ENCODE assay signal across 24 cellular contexts in genomic region chr5:103295871-103296270, GRCh38.
"Had no signal": no experiment of that assay in that cellular context is flagged by ENCODE, and none has a peak within 500 bp of the region (broad histone marks: within the 10 kb centered on the region; RNA-seq: fewer than 3 reads in every experiment).

No MANE protein-coding gene starts in this region.

- H3K27ac ChIP-seq: epithelial cell of prostate, esophagus squamous epithelium, neural progenitor cell, pancreas, spleen, thoracic aorta, transverse colon had no signal

- H3K4me1 ChIP-seq: esophagus squamous epithelium, pancreas, spleen, transverse colon had no signal

- FAIRE-seq: kidney, pancreas had no signal

- H3K27me3 ChIP-seq: esophagus squamous epithelium, neural progenitor cell, pancreas, spleen, transverse colon had no signal

- H3K4me3 ChIP-seq: esophagus squamous epithelium, lung, neural progenitor cell, pancreas, spleen, thoracic aorta, transverse colon had no signal

- H3K4me2 ChIP-seq: neural progenitor cell had no signal

- H3K36me3 ChIP-seq: esophagus squamous epithelium, neural progenitor cell, pancreas, spleen, thoracic aorta, transverse colon had no signal

- H2AFZ ChIP-seq: neural progenitor cell had no signal

- H3K9me3 ChIP-seq: esophagus squamous epithelium, pancreas, spleen, thoracic aorta, transverse colon had no signal

- H3K9ac ChIP-seq: neural progenitor cell had no signal

- ATAC-seq: left colon; left ventricle myocardium superior; natural killer cell treated with Interleukin-12 subunit alpha and Interleukin-12 subunit beta and Interleukin-15 and Interleukin-18, amount 100 ng/mL, for 72 hours; pancreas; right cardiac atrium; stimulated activated memory B cell treated with anti-CD40 and anti-IgM and Interleukin-4, amounts not matched to agents 10 μg/mL and 1 μg/mL and 100 μg/mL, for 72 hours; stimulated activated naive CD8-positive, alpha-beta T cell treated with anti-CD3 and anti-CD28 coated beads, Interleukin-15, amount 100 ng/mL, for 72 hours had no signal

- DNase-seq: cortex of kidney; effector memory CD4-positive, alpha-beta T cell; esophagus squamous epithelium; foreskin fibroblast; kidney; left colon; left ventricle myocardium superior; mesenchymal stem cell; midbrain; nucleus accumbens; pancreas; right cardiac atrium; spleen; stimulated activated CD4-positive, alpha-beta T cell treated with anti-CD3 and anti-CD28 coated beads, Interleukin-15, amount 100 ng/mL, for 24 hours; stimulated activated CD4-positive, alpha-beta T cell treated with anti-CD3 and anti-CD28 coated beads, Interleukin-1b, Interleukin-23, amount 100 ng/mL, for 48 hours; stimulated activated CD4-positive, alpha-beta T cell treated with anti-CD3 and anti-CD28 coated beads, Interleukin-4, amount 100 ng/mL, for 24 hours; stimulated activated naive CD8-positive, alpha-beta T cell treated with anti-CD3 and anti-CD28 coated beads, Interleukin-15, amount 100 ng/mL, for 72 hours; transverse colon had no signal
